ENCODE assay signal across 8 cellular contexts in genomic region chr12:71438670-71439361, GRCh38. TPM values are rescaled to one million over a fixed set of nuclear protein-coding genes. Genes with fewer than 3 reads are reported as not detected.
DNase-seq lines count a peak whose midpoint lies in the region; ATAC-seq and TF ChIP-seq lines count a peak whose summit lies in the region.

No MANE protein-coding gene starts in this region.

- H3K4me3 ChIP-seq in AG09309 (ENCODE audit: control insufficient read depth, low read depth, low read length) (peak overlapping the region; percentile 43), lower leg skin (ENCODE audit: low read depth, poor library complexity, severe bottlenecking) (peak overlapping the region; percentile 23), upper lobe of right lung (peak overlapping the region; percentile 43)

- WGBS in lower leg skin, 2 donors = 5 to 7% methylated on average over 17 of the region's 17 CpGs

- ATAC-seq in upper lobe of right lung = no peak
- no peak for ATAC-seq in GM21447 (IDR thresholded peaks at IDR 0.05; ENCODE audit: unreplicated experiment)

- H3K27ac ChIP-seq in upper lobe of right lung = no peak overlapping the region

- no peaks in the 10 kb centered on the region for H3K36me3 ChIP-seq in upper lobe of right lung

- TF ChIP-seq CTCF in AG09309 (IDR thresholded peaks at IDR 0.05; ENCODE audit: control insufficient read depth, insufficient read depth, low read depth, low read length, missing control alignments) (no peak), lower leg skin (IDR thresholded peaks at IDR 0.05) (no peak), upper lobe of right lung (IDR thresholded peaks at IDR 0.05) (no peak)

- H3K27me3 ChIP-seq in upper lobe of right lung = peaks cover 59% of the 10 kb centered on the region

- H3K9me3 ChIP-seq in upper lobe of right lung = no peaks in the 10 kb centered on the region

- no peak for TF ChIP-seq POLR2A in lower leg skin (IDR thresholded peaks at IDR 0.05)

- H3K4me1 ChIP-seq in upper lobe of right lung = peaks cover 8% of the 10 kb centered on the region

- DNase-seq in AG09309 (ENCODE audit: low read depth) = no peak
- DNase-seq in HT-29 (ENCODE audit: low spot score) = peak; percentile 64
- peak; percentile 31 for DNase-seq in astrocyte of the hippocampus (ENCODE audit: low read depth, low spot score)
- no peak for DNase-seq in lower leg skin (ENCODE audit: low spot score in 2 of 2)
- DNase-seq in upper lobe of right lung = no peak
- no peak for DNase-seq in Ammon's horn (ENCODE audit: low spot score)
- no peak for DNase-seq in putamen (ENCODE audit: low spot score)

- intact Hi-C loops in lower leg skin (cut with DNase I; ENCODE audit: low total_unique reads) (no loop called here), upper lobe of right lung (cut with DNase I) (no loop called here)

RNA-seq across cellular contexts. Expression of gene LGR5, which starts 0.8 kb away (rescaled TPM):
- 4.1 and 7.6 TPM in 2 replicates for total RNA-seq in HT-29 (2014; rRNA removed; shearing (Covaris generic))
- 1 to 10 TPM; 1.1 to 6.3 (median 1.3) TPM for total RNA-seq in lower leg skin
- 0.35 TPM for total RNA-seq in upper lobe of right lung

Comparison
In these comparisons a context has a peak if more than half of its experiments do, and no peak if none do; other contexts are left out.
1. DNase-seq: peak in HT-29 (single experiment) and astrocyte of the hippocampus (single experiment); none in AG09309 (single experiment), lower leg skin (0 of 2), upper lobe of right lung (single experiment), Ammon's horn (single experiment) and putamen (single experiment).
2. Peak in every context shown above with its lines, with median percentiles within 50 percentile points of each other: H3K4me3 ChIP-seq.